In the genomic region with DNA sequence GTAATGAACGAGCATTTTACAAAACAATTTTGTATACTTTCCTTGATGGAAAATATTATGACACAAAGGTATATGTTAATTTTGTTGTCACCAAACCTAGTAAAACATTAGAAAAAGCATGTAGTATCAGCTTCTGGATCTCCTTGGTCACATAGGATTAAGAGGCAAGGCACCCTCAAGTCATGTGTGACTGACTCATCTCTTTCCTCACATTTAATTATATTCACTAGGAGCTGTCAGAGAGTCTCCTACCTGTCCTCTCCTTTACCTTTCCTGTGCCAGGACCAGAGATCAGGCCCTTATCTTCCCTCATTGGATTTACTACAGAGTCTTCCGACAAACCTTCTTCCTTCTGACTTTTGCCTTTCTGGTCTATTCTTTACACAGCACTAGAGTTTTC, we compare ENCODE assay signal across 16 cellular contexts.
DNase-seq lines count a peak whose midpoint lies in the region; ATAC-seq and TF ChIP-seq lines count a peak whose summit lies in the region.
"Had no signal": no experiment of that assay in that cellular context is flagged by ENCODE, and none has a peak within 500 bp of the region (broad histone marks: within the 10 kb centered on the region; RNA-seq: fewer than 3 reads in every experiment).

No MANE protein-coding gene starts in this region.

- no peaks in the 10 kb centered on the region for H3K27me3 ChIP-seq in breast epithelium
- no peaks in the 10 kb centered on the region for H3K27me3 ChIP-seq in body of pancreas
- H3K27me3 ChIP-seq in left lung = no peaks in the 10 kb centered on the region
- H3K27me3 ChIP-seq in HAP-1 (ENCODE audit: low read depth) = no peaks in the 10 kb centered on the region
- no peaks in the 10 kb centered on the region for H3K27me3 ChIP-seq in CD4-positive, alpha-beta T cell (ENCODE audit: control insufficient read depth, insufficient read depth, low read length)
- H3K27me3 ChIP-seq: dorsolateral prefrontal cortex, esophagus muscularis mucosa had no signal

- intact Hi-C loops in MCF 10A (cut with micrococcal nuclease) (no loop called here), breast epithelium (cut with DNase I; ENCODE audit: low total_unique reads) (no loop called here), body of pancreas (cut with DNase I) (no loop called here), left lung (cut with DNase I) (no loop called here)
- intact Hi-C loops in CD4-positive, alpha-beta T cell (cut with DNase I, micrococcal nuclease) = no loop called here

- H3K36me3 ChIP-seq in breast epithelium (no peaks in the 10 kb centered on the region), body of pancreas (replicated peaks in 1 of 2; ENCODE audit: insufficient read depth in 1 of 2, low read depth in 2 of 2) (no peaks in the 10 kb centered on the region), left lung (no peaks in the 10 kb centered on the region), HAP-1 (replicated peaks) (no peaks in the 10 kb centered on the region)
- H3K36me3 ChIP-seq: esophagus muscularis mucosa had no signal

- DNase-seq in MCF 10A (ENCODE audit: unreplicated experiment) = peak; percentile 24
- no peak for DNase-seq in breast epithelium (ENCODE audit: low spot score in 2 of 2)
- no peak for DNase-seq in body of pancreas
- no peak for DNase-seq in left lung
- no peak for DNase-seq in HAP-1 (ENCODE audit: low spot score in 2 of 2)
- no peak for DNase-seq in GOT3 (lab: John Stamatoyannopoulos, UW)
- DNase-seq in CD4-positive, alpha-beta T cell = no peak
- DNase-seq: activated CD4-positive, alpha-beta T cell treated with anti-CD3 and anti-CD28 coated beads, Interleukin-2, amount 10 ng/mL, durations not matched to agents 24 days and 14 days; dorsolateral prefrontal cortex; immature natural killer cell; NCI-H748 treated with DMSO at 0.1 percent for 48 hours had no signal

- no TSS peak for BruUV-seq in MCF 10A (replicated peaks; lab: Mats Ljungman, UMichigan)

- 40 to 57% methylated on average over 2 of the region's 2 CpGs for WGBS in body of pancreas, 2 donors

- no peaks in the 10 kb centered on the region for H3K27me3 Mint-ChIP-seq in MCF 10A (ENCODE audit: insufficient read depth, unreplicated experiment)
- H3K27me3 Mint-ChIP-seq in CD4-positive, alpha-beta T cell = no peaks in the 10 kb centered on the region
- H3K27me3 Mint-ChIP-seq: activated naive CD8-positive, alpha-beta T cell had no signal

- H3K4me1 ChIP-seq in breast epithelium = no peaks in the 10 kb centered on the region
- peaks cover 11% of the 10 kb centered on the region for H3K4me1 ChIP-seq in body of pancreas
- no peaks in the 10 kb centered on the region for H3K4me1 ChIP-seq in left lung
- H3K4me1 ChIP-seq in HAP-1 = no peaks in the 10 kb centered on the region

- H3K4me3 Mint-ChIP-seq in MCF 10A (ENCODE audit: unreplicated experiment) = peak overlapping the region; percentile 8
- no peak overlapping the region for H3K4me3 Mint-ChIP-seq in CD4-positive, alpha-beta T cell
- H3K4me3 Mint-ChIP-seq: activated CD4-positive, alpha-beta T cell treated with anti-CD3 and anti-CD28 coated beads, Interleukin-2, amount 10 ng/mL, durations not matched to agents 24 days and 14 days; activated naive CD8-positive, alpha-beta T cell had no signal

- H3K27ac ChIP-seq in breast epithelium (no peak overlapping the region), body of pancreas (peak overlapping the region in 3 of 4 donors; percentile 22 to 76 (median 51)), left lung (no peak overlapping the region)
- no peak overlapping the region for H3K27ac ChIP-seq in CD4-positive, alpha-beta T cell (ENCODE audit: low read depth, low read length)
- H3K27ac ChIP-seq: dorsolateral prefrontal cortex, esophagus muscularis mucosa had no signal

- no peaks in the 10 kb centered on the region for H3K9me3 Mint-ChIP-seq in MCF 10A (ENCODE audit: unreplicated experiment)
- no peaks in the 10 kb centered on the region for H3K9me3 Mint-ChIP-seq in CD4-positive, alpha-beta T cell

- H3K27ac Mint-ChIP-seq in MCF 10A (ENCODE audit: low read depth, unreplicated experiment) = peak overlapping the region; percentile 54
- no peak overlapping the region for H3K27ac Mint-ChIP-seq in CD4-positive, alpha-beta T cell
- H3K27ac Mint-ChIP-seq: activated CD4-positive, alpha-beta T cell treated with anti-CD3 and anti-CD28 coated beads, Interleukin-2, amount 10 ng/mL, durations not matched to agents 24 days and 14 days; activated naive CD8-positive, alpha-beta T cell had no signal

- no peaks in the 10 kb centered on the region for H3K36me3 Mint-ChIP-seq in MCF 10A (ENCODE audit: insufficient read depth, unreplicated experiment)
- H3K36me3 Mint-ChIP-seq in CD4-positive, alpha-beta T cell (ENCODE audit: low read depth) = peaks cover 7% of the 10 kb centered on the region

- no peak for ATAC-seq in body of pancreas
- ATAC-seq in left lung = peak; percentile 77
- no peak for ATAC-seq in CD4-positive, alpha-beta T cell (ENCODE audit: poor library complexity)
- no peak for ATAC-seq in HG03025 (IDR thresholded peaks at IDR 0.05; ENCODE audit: low FRiP score, unreplicated experiment)
- ATAC-seq: Panc1, sciatic nerve had no signal

- in situ Hi-C loops in HAP-1 (cut with MboI; ENCODE audit: low sequenced_read_pairs) = no loop called here

- TF ChIP-seq POLR2A in breast epithelium (IDR thresholded peaks at IDR 0.05) = no peak
- TF ChIP-seq POLR2A in body of pancreas (IDR thresholded peaks at IDR 0.05) = no peak

- H3K4me3 ChIP-seq in breast epithelium = no peak overlapping the region
- H3K4me3 ChIP-seq in body of pancreas = no peak overlapping the region
- no peak overlapping the region for H3K4me3 ChIP-seq in left lung
- no peak overlapping the region for H3K4me3 ChIP-seq in HAP-1
- H3K4me3 ChIP-seq: dorsolateral prefrontal cortex, esophagus muscularis mucosa had no signal

- POLR2A ChIA-PET in MCF 10A (lab: Yijun Ruan, JAX) = interaction anchor here (0.6 to 2.5 kb wide), 9 partner anchors 9 to 141 kb away, joined by 3 to 9 read pairs (median 4); no protein-coding TSS in a partner anchor
- POLR2A ChIA-PET in CD4-positive, alpha-beta T cell (lab: Charles Lee) = interaction anchor here (0.6 kb wide), 1 partner anchor 109 kb away, joined by 3 read pairs; no protein-coding TSS in a partner anchor

- H3K4me1 Mint-ChIP-seq in MCF 10A (ENCODE audit: insufficient read depth, unreplicated experiment) = peaks cover 11% of the 10 kb centered on the region
- peaks cover 11% of the 10 kb centered on the region for H3K4me1 Mint-ChIP-seq in CD4-positive, alpha-beta T cell (ENCODE audit: low read depth)

- no peaks in the 10 kb centered on the region for H3K9me3 ChIP-seq in breast epithelium
- no peaks in the 10 kb centered on the region for H3K9me3 ChIP-seq in body of pancreas
- no peaks in the 10 kb centered on the region for H3K9me3 ChIP-seq in left lung
- no peaks in the 10 kb centered on the region for H3K9me3 ChIP-seq in HAP-1
- no peaks in the 10 kb centered on the region for H3K9me3 ChIP-seq in CD4-positive, alpha-beta T cell (ENCODE audit: control insufficient read depth, low read length)
- H3K9me3 ChIP-seq: esophagus muscularis mucosa had no signal

- TF ChIP-seq CTCF in MCF 10A (IDR thresholded peaks at IDR 0.05; ENCODE audit: unreplicated experiment) (no peak), breast epithelium (IDR thresholded peaks at IDR 0.05) (no peak), body of pancreas (IDR thresholded peaks at IDR 0.05) (no peak), left lung (IDR thresholded peaks at IDR 0.05) (no peak)
- TF ChIP-seq CTCF in CD4-positive, alpha-beta T cell (IDR thresholded peaks at IDR 0.05) = no peak

- CTCF ChIA-PET in MCF 10A (lab: Yijun Ruan, JAX) = interaction anchor here (0.7 to 1.0 kb wide), 2 partner anchors 17 to 360 kb away, joined by 3 read pairs; no protein-coding TSS in a partner anchor
- CTCF ChIA-PET in CD4-positive, alpha-beta T cell (lab: Charles Lee) = no interaction called here

Comparison
In these comparisons a context has a peak if more than half of its experiments do, and no peak if none do; other contexts are left out.
1. H3K27ac ChIP-seq: peak in body of pancreas (3 of 4); none in breast epithelium (0 of 2), left lung (0 of 2) and CD4-positive, alpha-beta T cell (single experiment).